23 cellular contexts compared by ENCODE assay signal in the genomic region with DNA sequence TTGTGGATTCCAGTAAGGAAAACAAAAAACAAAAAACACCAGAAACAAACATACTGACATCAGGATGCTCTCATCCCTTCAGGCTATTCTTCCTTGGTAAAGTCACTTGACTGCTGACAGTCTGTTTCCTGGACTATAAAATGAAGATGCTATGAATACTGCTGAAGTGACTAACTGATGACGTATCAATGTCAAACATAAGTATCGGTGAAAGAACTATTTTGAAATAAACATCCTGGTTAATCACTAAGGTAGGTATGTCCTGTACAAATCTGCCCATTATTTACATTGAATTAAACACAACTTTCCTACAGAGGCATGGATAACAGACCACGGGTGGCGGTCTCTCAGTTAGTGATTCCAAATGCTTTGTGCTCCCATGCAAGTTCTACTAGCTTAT. TPM values are rescaled to one million over a fixed set of nuclear protein-coding genes. Genes with fewer than 3 reads are reported as not detected.
DNase-seq lines count a peak whose midpoint lies in the region; ATAC-seq, FAIRE-seq and TF ChIP-seq lines count a peak whose summit lies in the region.
"Had no signal": no experiment of that assay in that cellular context is flagged by ENCODE, and none has a peak within 500 bp of the region (broad histone marks: within the 10 kb centered on the region; RNA-seq: fewer than 3 reads in every experiment).

No MANE protein-coding gene starts in this region.

- CTCF ChIA-PET in T-cell (lab: Charles Lee): no interaction called here

- intact Hi-C loops in left cardiac atrium (cut with DNase I): no loop called here

- no peaks in the 10 kb centered on the region for H3K27me3 Mint-ChIP-seq in T-helper 17 cell
- no peaks in the 10 kb centered on the region for H3K27me3 Mint-ChIP-seq in T-cell
- H3K27me3 Mint-ChIP-seq: activated naive CD8-positive, alpha-beta T cell; naive thymus-derived CD4-positive, alpha-beta T cell had no signal

- H3K4me1 Mint-ChIP-seq in T-helper 17 cell: peaks cover 3% of the 10 kb centered on the region
- H3K4me1 Mint-ChIP-seq in T-cell: no peaks in the 10 kb centered on the region
- H3K4me1 Mint-ChIP-seq: endodermal cell; stimulated activated effector memory CD8-positive, alpha-beta T cell treated with anti-CD3 and anti-CD28 coated beads, Interleukin-12 subunit alpha, Interleukin-12 subunit beta, amount 100 ng/mL, for 72 hours had no signal

- H3K9me3 Mint-ChIP-seq in T-cell: no peaks in the 10 kb centered on the region
- H3K9me3 Mint-ChIP-seq: activated T-cell treated with anti-CD3 and anti-CD28 coated beads, Interleukin-2, amount 50 U/mL, for 72 hours; endodermal cell; immature natural killer cell; naive thymus-derived CD4-positive, alpha-beta T cell; stimulated activated effector memory CD8-positive, alpha-beta T cell treated with anti-CD3 and anti-CD28 coated beads, Interleukin-12 subunit alpha, Interleukin-12 subunit beta, amount 100 ng/mL, for 72 hours had no signal

- no peak for TF ChIP-seq POLR2A in H54 (IDR thresholded peaks at IDR 0.05; ENCODE audit: low read depth, low read length)

- POLR2A ChIA-PET in T-cell (lab: Charles Lee): interaction anchor here in 1 of 2 donors (0.6 kb wide), 2 partner anchors 78 to 102 kb away, joined by 3 read pairs; no protein-coding TSS in a partner anchor

- peak; percentile 87 for FAIRE-seq in H54 (lab: Jason Lieb, UNC)
- FAIRE-seq: GM12892 had no signal

- no peak for DNase-seq in H54 (ENCODE audit: insufficient read length, low spot score)
- no peak for DNase-seq in T-helper 17 cell
- DNase-seq in fibroblast of gingiva (ENCODE audit: low read depth): peak; percentile 42
- no peak for DNase-seq in HuH-7.5 (ENCODE audit: low spot score)
- DNase-seq in T-cell: no peak
- DNase-seq in left cardiac atrium: no peak
- DNase-seq: activated CD4-positive, alpha-beta T cell treated with anti-CD3 and anti-CD28 coated beads, Interleukin-2, amount 50 U/mL, for 48 hours; activated T-cell treated with anti-CD3 and anti-CD28 coated beads, Interleukin-2, amount 50 U/mL, for 72 hours; caudate nucleus; endodermal cell; glutamatergic neuron; GOT3; immature natural killer cell; naive thymus-derived CD4-positive, alpha-beta T cell; NCI-H2081; NCI-H526 treated with DMSO at 0.1 percent for 48 hours; spleen; tibial artery had no signal

- H3K4me3 Mint-ChIP-seq in T-helper 17 cell: no peak overlapping the region
- H3K4me3 Mint-ChIP-seq in T-cell: no peak overlapping the region
- H3K4me3 Mint-ChIP-seq: activated naive CD8-positive, alpha-beta T cell; activated T-cell treated with anti-CD3 and anti-CD28 coated beads, Interleukin-2, amount 50 U/mL, for 72 hours; endodermal cell; immature natural killer cell; naive thymus-derived CD4-positive, alpha-beta T cell; stimulated activated effector memory CD8-positive, alpha-beta T cell treated with anti-CD3 and anti-CD28 coated beads, Interleukin-12 subunit alpha, Interleukin-12 subunit beta, amount 100 ng/mL, for 72 hours had no signal

- peak overlapping the region; percentile 4 for H3K27ac Mint-ChIP-seq in T-helper 17 cell
- H3K27ac Mint-ChIP-seq in T-cell: no peak overlapping the region
- H3K27ac Mint-ChIP-seq: activated naive CD8-positive, alpha-beta T cell; activated T-cell treated with anti-CD3 and anti-CD28 coated beads, Interleukin-2, amount 50 U/mL, for 72 hours; immature natural killer cell; stimulated activated effector memory CD8-positive, alpha-beta T cell treated with anti-CD3 and anti-CD28 coated beads, Interleukin-12 subunit alpha, Interleukin-12 subunit beta, amount 100 ng/mL, for 72 hours had no signal

- ATAC-seq in T-helper 17 cell (no peak), T-cell (replicated peaks in 1 of 4) (no peak), left cardiac atrium (no peak), GM21619 (IDR thresholded peaks at IDR 0.05; ENCODE audit: unreplicated experiment) (no peak)
- ATAC-seq: activated T-cell treated with anti-CD3 and anti-CD28 coated beads, Interleukin-2, amount 50 U/mL, for 72 hours; naive thymus-derived CD4-positive, alpha-beta T cell; SK-N-SH treated with all-trans-retinoic acid at 6 μM for 48 hours; stimulated activated effector memory CD8-positive, alpha-beta T cell treated with anti-CD3 and anti-CD28 coated beads, Interleukin-12 subunit alpha, Interleukin-12 subunit beta, amount 100 ng/mL, for 72 hours had no signal

- no peaks in the 10 kb centered on the region for H3K9me3 ChIP-seq in T-helper 17 cell (ENCODE audit: control insufficient read depth, low read length, poor library complexity, severe bottlenecking)
- H3K9me3 ChIP-seq: spleen, tibial artery had no signal

- H3K36me3 Mint-ChIP-seq in T-helper 17 cell (ENCODE audit: low read depth): peaks cover 6% of the 10 kb centered on the region
- peaks cover 40% of the 10 kb centered on the region for H3K36me3 Mint-ChIP-seq in T-cell

RNA-seq across cellular contexts. Expression of a gene that starts 45.9 kb away (rescaled TPM):
- total RNA-seq in T-helper 17 cell (under 1 TPM; 0.35 to 0.70 TPM), T-cell (1 to 10 TPM in 4 of 5 donors, under 1 TPM in 1; 0.44 to 7.5 (median 7.2) TPM), left cardiac atrium (1 to 10 TPM; 2.6 to 3.3 TPM)
